ENCODE assay signal across 2 cellular contexts in genomic region chr3:20396335-20396734, GRCh38.
TF ChIP-seq lines count a peak whose summit lies in the region.

No MANE protein-coding gene starts in this region.

TF ChIP-seq in K562, 482 proteins besides CTCF, POLR2A, EP300 and RAD21 (continued from another document):
- no peak for TF ChIP-seq PBX2 (CRISPR knock-in tag; IDR thresholded peaks at IDR 0.05; ENCODE audit: low read depth)
- no peak for TF ChIP-seq PBX2 (tag; conservative IDR thresholded peaks at IDR 0.05; ENCODE audit: low read depth)
- no peak for TF ChIP-seq TCF3 (CRISPR knock-in tag; IDR thresholded peaks at IDR 0.05)
- no peak for TF ChIP-seq ZSCAN32 (CRISPR knock-in tag; IDR thresholded peaks at IDR 0.05)
- TF ChIP-seq HOXB6 (CRISPR knock-in tag; IDR thresholded peaks at IDR 0.05; ENCODE audit: borderline replicate concordance) = no peak
- TF ChIP-seq, protein P1, sequence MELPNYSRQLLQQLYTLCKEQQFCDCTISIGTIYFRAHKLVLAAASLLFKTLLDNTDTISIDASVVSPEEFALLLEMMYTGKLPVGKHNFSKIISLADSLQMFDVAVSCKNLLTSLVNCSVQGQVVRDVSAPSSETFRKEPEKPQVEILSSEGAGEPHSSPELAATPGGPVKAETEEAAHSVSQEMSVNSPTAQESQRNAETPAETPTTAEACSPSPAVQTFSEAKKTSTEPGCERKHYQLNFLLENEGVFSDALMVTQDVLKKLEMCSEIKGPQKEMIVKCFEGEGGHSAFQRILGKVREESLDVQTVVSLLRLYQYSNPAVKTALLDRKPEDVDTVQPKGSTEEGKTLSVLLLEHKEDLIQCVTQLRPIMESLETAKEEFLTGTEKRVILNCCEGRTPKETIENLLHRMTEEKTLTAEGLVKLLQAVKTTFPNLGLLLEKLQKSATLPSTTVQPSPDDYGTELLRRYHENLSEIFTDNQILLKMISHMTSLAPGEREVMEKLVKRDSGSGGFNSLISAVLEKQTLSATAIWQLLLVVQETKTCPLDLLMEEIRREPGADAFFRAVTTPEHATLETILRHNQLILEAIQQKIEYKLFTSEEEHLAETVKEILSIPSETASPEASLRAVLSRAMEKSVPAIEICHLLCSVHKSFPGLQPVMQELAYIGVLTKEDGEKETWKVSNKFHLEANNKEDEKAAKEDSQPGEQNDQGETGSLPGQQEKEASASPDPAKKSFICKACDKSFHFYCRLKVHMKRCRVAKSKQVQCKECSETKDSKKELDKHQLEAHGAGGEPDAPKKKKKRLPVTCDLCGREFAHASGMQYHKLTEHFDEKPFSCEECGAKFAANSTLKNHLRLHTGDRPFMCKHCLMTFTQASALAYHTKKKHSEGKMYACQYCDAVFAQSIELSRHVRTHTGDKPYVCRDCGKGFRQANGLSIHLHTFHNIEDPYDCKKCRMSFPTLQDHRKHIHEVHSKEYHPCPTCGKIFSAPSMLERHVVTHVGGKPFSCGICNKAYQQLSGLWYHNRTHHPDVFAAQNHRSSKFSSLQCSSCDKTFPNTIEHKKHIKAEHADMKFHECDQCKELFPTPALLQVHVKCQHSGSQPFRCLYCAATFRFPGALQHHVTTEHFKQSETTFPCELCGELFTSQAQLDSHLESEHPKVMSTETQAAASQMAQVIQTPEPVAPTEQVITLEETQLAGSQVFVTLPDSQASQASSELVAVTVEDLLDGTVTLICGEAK (IDR thresholded peaks at IDR 0.05) = no peak
- TF ChIP-seq, protein P1 (CRISPR knock-in tag; IDR thresholded peaks at IDR 0.05) = no peak

TF ChIP-seq in SK-N-SH treated with all-trans-retinoic acid at 6 μM for 48 hours, 23 proteins besides CTCF, POLR2A, EP300 and RAD21 (continued from another document):
- TF ChIP-seq CREB5 (CRISPR knock-in tag; IDR thresholded peaks at IDR 0.05; ENCODE audit: low read depth) = no peak
- no peak for TF ChIP-seq ZNF565 (CRISPR knock-in tag; conservative IDR thresholded peaks at IDR 0.05; ENCODE audit: low read depth)
- no peak for TF ChIP-seq TSHZ2 (CRISPR knock-in tag; IDR thresholded peaks at IDR 0.05)
- no peak for TF ChIP-seq PATZ1 (CRISPR knock-in tag; IDR thresholded peaks at IDR 0.05; ENCODE audit: borderline replicate concordance)
- no peak for TF ChIP-seq ARNTL (CRISPR knock-in tag; IDR thresholded peaks at IDR 0.05; ENCODE audit: borderline replicate concordance, low read depth)
- no peak for TF ChIP-seq TCF4 (CRISPR knock-in tag; IDR thresholded peaks at IDR 0.05; ENCODE audit: borderline replicate concordance)
- no peak for TF ChIP-seq ZNF8 (CRISPR knock-in tag; IDR thresholded peaks at IDR 0.05)
- TF ChIP-seq TOX (CRISPR knock-in tag; IDR thresholded peaks at IDR 0.05; ENCODE audit: borderline replicate concordance) = no peak
- no peak for TF ChIP-seq ZFP3 (CRISPR knock-in tag; IDR thresholded peaks at IDR 0.05)
- no peak for TF ChIP-seq ISL1 (CRISPR knock-in tag; IDR thresholded peaks at IDR 0.05)
- TF ChIP-seq BACH2 (CRISPR knock-in tag; IDR thresholded peaks at IDR 0.05; ENCODE audit: borderline replicate concordance) = no peak
